ENCODE assay signal across 16 cellular contexts in the genomic region with DNA sequence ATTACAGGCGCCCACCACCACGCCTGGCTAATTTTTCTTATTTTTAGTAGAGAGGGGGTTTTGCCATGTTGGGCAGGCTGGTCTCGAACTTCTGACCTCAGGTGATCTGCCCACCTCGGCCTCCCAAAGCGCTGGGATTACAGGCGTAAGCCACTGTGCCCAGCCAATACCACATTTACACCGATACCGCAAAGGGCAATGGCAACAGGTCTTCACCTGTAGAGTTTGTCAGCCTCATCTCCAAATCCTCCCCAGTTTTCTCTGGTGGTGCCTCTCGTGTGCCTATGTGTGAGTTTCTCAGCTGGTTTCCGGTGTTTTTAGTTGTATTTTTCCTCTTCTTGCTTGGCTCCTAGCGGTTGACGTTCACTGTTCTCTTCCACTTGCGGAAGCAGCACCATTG. TPM values are rescaled to one million over a fixed set of nuclear protein-coding genes. Genes with fewer than 3 reads are reported as not detected.
"Had no signal": no experiment of that assay in that cellular context is flagged by ENCODE, and none has a peak within 500 bp of the region (broad histone marks: within the 10 kb centered on the region; RNA-seq: fewer than 3 reads in every experiment).

No MANE protein-coding gene starts in this region.

RNA-seq across cellular contexts. Expression of a gene that starts 52.0 kb away (rescaled TPM):
- total RNA-seq: activated CD4-positive, alpha-beta memory T cell treated with anti-CD3 and anti-CD28 coated beads, Interleukin-2, amount 10 ng/mL, durations not matched to agents 7 days and 5 days; activated CD4-positive, alpha-beta T cell treated with anti-CD3 and anti-CD28 coated beads for 36 hours; activated CD4-positive, alpha-beta T cell treated with anti-CD3 and anti-CD28 coated beads, Interleukin-2, amount 10 ng/mL, durations not matched to agents 7 days and 5 days; activated CD8-positive, alpha-beta memory T cell treated with anti-CD3 and anti-CD28 coated beads, Interleukin-2, amount 10 ng/mL, durations not matched to agents 7 days and 5 days; activated CD8-positive, alpha-beta T cell treated with anti-CD3 and anti-CD28 coated beads, Interleukin-2, amount 10 ng/mL, durations not matched to agents 7 days and 5 days; activated naive CD8-positive, alpha-beta T cell treated with anti-CD3 and anti-CD28 coated beads, Interleukin-2, amount 10 ng/mL, durations not matched to agents 7 days and 5 days; activated T-helper 2 cell treated with anti-CD3 and anti-CD28 coated beads, Interferon-gamma antibody, Interleukin-2, Interleukin-4, amounts not matched to agents 10 μg/mL and 5 μg/mL and 100 μg/mL, durations not matched to agents 14 hours and 24 hours and 36 hours; ascending aorta; bronchial epithelial cell; cardiac septum; T-cell; T-helper 1 cell treated with Interleukin-12 subunit alpha and Interleukin-12 subunit beta and Interleukin-4 antibody, amounts not matched to agents 30 ng/mL and 1 ng/mL, for 36 hours; T-helper 17 cell; T-helper 2 cell treated with Interferon-gamma antibody and Interleukin-4, amounts not matched to agents 100 ng/mL and 5 ng/mL, for 36 hours; WTC11 had no signal
- polyA plus RNA-seq: adipose tissue had no signal
